8 cellular contexts compared by ENCODE assay signal in genomic region chr12:79689477-79690155, GRCh38. TPM values are rescaled to one million over a fixed set of nuclear protein-coding genes. Genes with fewer than 3 reads are reported as not detected.
DNase-seq lines count a peak whose midpoint lies in the region; ATAC-seq, FAIRE-seq and TF ChIP-seq lines count a peak whose summit lies in the region.

No MANE protein-coding gene starts in this region.

- no peaks in the 10 kb centered on the region for H3K9me3 Mint-ChIP-seq in Caco-2 (ENCODE audit: unreplicated experiment)

- peak overlapping the region; percentile 89 for H3K4me3 Mint-ChIP-seq in Caco-2 (ENCODE audit: unreplicated experiment)

- no peaks in the 10 kb centered on the region for H3K27me3 ChIP-seq in Caco-2 (replicated peaks; ENCODE audit: control insufficient read depth, insufficient read depth, low read length)
- no peaks in the 10 kb centered on the region for H3K27me3 ChIP-seq in bronchial epithelial cell (ENCODE audit: control insufficient read depth, insufficient read depth, low read length)

- H3K27ac Mint-ChIP-seq in Caco-2 (ENCODE audit: unreplicated experiment) = peak overlapping the region; percentile 90

- peak; percentile 31 for ATAC-seq in GM18909 (IDR thresholded peaks at IDR 0.05; ENCODE audit: poor library complexity, unreplicated experiment)
- ATAC-seq in HG03066 (IDR thresholded peaks at IDR 0.05; ENCODE audit: low read depth, unreplicated experiment) = peak; percentile 24

- H3K27me3 Mint-ChIP-seq in Caco-2 (ENCODE audit: insufficient read depth, unreplicated experiment) = no peaks in the 10 kb centered on the region

- H3K4me3 ChIP-seq in Caco-2 (ENCODE audit: low read depth, low read length) = peak overlapping the region; percentile 98
- H3K4me3 ChIP-seq in bronchial epithelial cell (ENCODE audit: low read depth, low read length) = peak overlapping the region; percentile 90

- no peaks in the 10 kb centered on the region for H3K9me3 ChIP-seq in Caco-2

- peak; percentile 45 to 46 for DNase-seq in Caco-2
- peak; percentile 60 for DNase-seq in bronchial epithelial cell (ENCODE audit: low read depth)
- DNase-seq in kidney glomerular epithelial cell (lab: John Stamatoyannopoulos, UW) = peak; percentile 68
- peak; percentile 0 for DNase-seq in stimulated activated CD8-positive, alpha-beta memory T cell treated with anti-CD3 and anti-CD28 coated beads, Interleukin-12 subunit alpha, Interleukin-12 subunit beta, amount 100 ng/mL, for 4 hours (ENCODE audit: low read depth)
- no peak for DNase-seq in MV-4-11 (lab: John Stamatoyannopoulos, UW)

- intact Hi-C loops in Caco-2 (cut with micrococcal nuclease; ENCODE audit: unreplicated experiment) = loop anchor here (1.0 to 5.0 kb wide), 6 partner anchors 77 to 498 kb away; no protein-coding TSS in a partner anchor

- H3K36me3 ChIP-seq in Caco-2 (ENCODE audit: control insufficient read depth, insufficient read depth, low read length) = no peaks in the 10 kb centered on the region
- H3K36me3 ChIP-seq in bronchial epithelial cell (ENCODE audit: control insufficient read depth, insufficient read depth, low read length) = no peaks in the 10 kb centered on the region

- H3K4me1 Mint-ChIP-seq in Caco-2 (ENCODE audit: low read depth, unreplicated experiment) = peaks cover 29% of the 10 kb centered on the region

- CTCF ChIA-PET in Caco-2 (lab: Charles Lee) = interaction anchor here (0.5 to 1.5 kb wide), 2 partner anchors 129 to 143 kb away, joined by 3 to 5 read pairs; no protein-coding TSS in a partner anchor

- POLR2A ChIA-PET in Caco-2 (lab: Charles Lee) = no interaction called here

- H3K4me1 ChIP-seq in Caco-2 = peaks cover 19% of the 10 kb centered on the region

- BruUV-seq in Caco-2 (replicated peaks; lab: Mats Ljungman, UMichigan) = no TSS peak

- TF ChIP-seq CTCF in Caco-2 (IDR thresholded peaks at IDR 0.05; ENCODE audit: insufficient read depth in 1 of 2, low read depth in 1 of 2, low read length in 1 of 2, severe bottlenecking in 1 of 2, unreplicated experiment in 1 of 2) (no peak), bronchial epithelial cell (IDR thresholded peaks at IDR 0.05; ENCODE audit: insufficient read depth, low read length, severe bottlenecking) (peak; percentile 2)

- peaks cover 46% of the 10 kb centered on the region for H3K36me3 Mint-ChIP-seq in Caco-2 (ENCODE audit: insufficient read depth, unreplicated experiment)

- no peak for FAIRE-seq in bronchial epithelial cell (lab: Jason Lieb, UNC)

TF ChIP-seq in PFSK-1, 5 proteins besides CTCF, POLR2A, EP300 and RAD21:
- TF ChIP-seq FOXP2 (optimal IDR thresholded peaks at IDR 0.05; ENCODE audit: borderline replicate concordance, extremely low read depth, extremely low read length, insufficient read depth) (no peak), TAF1 (IDR thresholded peaks at IDR 0.05; ENCODE audit: borderline replicate concordance, insufficient read depth, low read length) (0 out of 2 replicates have a peak, but pooled peaks have one; percentile 4), POLR2AphosphoS5 (IDR thresholded peaks at IDR 0.05; ENCODE audit: low read depth, low read length) (no peak), SIN3A (IDR thresholded peaks at IDR 0.05; ENCODE audit: borderline replicate concordance, insufficient read depth, low read length) (no peak)
- TF ChIP-seq, protein P1, sequence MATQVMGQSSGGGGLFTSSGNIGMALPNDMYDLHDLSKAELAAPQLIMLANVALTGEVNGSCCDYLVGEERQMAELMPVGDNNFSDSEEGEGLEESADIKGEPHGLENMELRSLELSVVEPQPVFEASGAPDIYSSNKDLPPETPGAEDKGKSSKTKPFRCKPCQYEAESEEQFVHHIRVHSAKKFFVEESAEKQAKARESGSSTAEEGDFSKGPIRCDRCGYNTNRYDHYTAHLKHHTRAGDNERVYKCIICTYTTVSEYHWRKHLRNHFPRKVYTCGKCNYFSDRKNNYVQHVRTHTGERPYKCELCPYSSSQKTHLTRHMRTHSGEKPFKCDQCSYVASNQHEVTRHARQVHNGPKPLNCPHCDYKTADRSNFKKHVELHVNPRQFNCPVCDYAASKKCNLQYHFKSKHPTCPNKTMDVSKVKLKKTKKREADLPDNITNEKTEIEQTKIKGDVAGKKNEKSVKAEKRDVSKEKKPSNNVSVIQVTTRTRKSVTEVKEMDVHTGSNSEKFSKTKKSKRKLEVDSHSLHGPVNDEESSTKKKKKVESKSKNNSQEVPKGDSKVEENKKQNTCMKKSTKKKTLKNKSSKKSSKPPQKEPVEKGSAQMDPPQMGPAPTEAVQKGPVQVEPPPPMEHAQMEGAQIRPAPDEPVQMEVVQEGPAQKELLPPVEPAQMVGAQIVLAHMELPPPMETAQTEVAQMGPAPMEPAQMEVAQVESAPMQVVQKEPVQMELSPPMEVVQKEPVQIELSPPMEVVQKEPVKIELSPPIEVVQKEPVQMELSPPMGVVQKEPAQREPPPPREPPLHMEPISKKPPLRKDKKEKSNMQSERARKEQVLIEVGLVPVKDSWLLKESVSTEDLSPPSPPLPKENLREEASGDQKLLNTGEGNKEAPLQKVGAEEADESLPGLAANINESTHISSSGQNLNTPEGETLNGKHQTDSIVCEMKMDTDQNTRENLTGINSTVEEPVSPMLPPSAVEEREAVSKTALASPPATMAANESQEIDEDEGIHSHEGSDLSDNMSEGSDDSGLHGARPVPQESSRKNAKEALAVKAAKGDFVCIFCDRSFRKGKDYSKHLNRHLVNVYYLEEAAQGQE (IDR thresholded peaks at IDR 0.05; ENCODE audit: insufficient read depth in 1 of 2, low read depth in 2 of 2, low read length in 2 of 2) = no peak

RNA-seq across cellular contexts. Expression of gene PAWR, which starts 1.1 kb away (rescaled TPM):
- 157 and 163 TPM in 2 replicates for total RNA-seq in Caco-2 (2022)
- 45.6 TPM for polyA plus RNA-seq in PFSK-1 (2012; ENCODE audit: insufficient read length, low read depth)
- 69.2 and 100 TPM in 2 replicates for total RNA-seq in bronchial epithelial cell
